In genomic region chr5:175526691-175527090, GRCh38 we compare ENCODE assay signal across 17 cellular contexts.
"Had no signal": no experiment of that assay in that cellular context is flagged by ENCODE, and none has a peak within 500 bp of the region (broad histone marks: within the 10 kb centered on the region; RNA-seq: fewer than 3 reads in every experiment).

No MANE protein-coding gene starts in this region.

- H3K27me3 Mint-ChIP-seq: stimulated activated memory B cell treated with anti-CD40 and anti-IgM and Interleukin-4, amounts not matched to agents 10 μg/mL and 1 μg/mL and 100 μg/mL, for 72 hours had no signal

- H3K9me3 Mint-ChIP-seq: mesothelial cell of epicardium; stimulated activated memory B cell treated with anti-CD40 and anti-IgM and Interleukin-4, amounts not matched to agents 10 μg/mL and 1 μg/mL and 100 μg/mL, for 72 hours had no signal

- H3K4me3 Mint-ChIP-seq: mesothelial cell of epicardium; stimulated activated memory B cell treated with anti-CD40 and anti-IgM and Interleukin-4, amounts not matched to agents 10 μg/mL and 1 μg/mL and 100 μg/mL, for 72 hours had no signal

- H3K4me1 Mint-ChIP-seq: mesothelial cell of epicardium; stimulated activated memory B cell treated with anti-CD40 and anti-IgM and Interleukin-4, amounts not matched to agents 10 μg/mL and 1 μg/mL and 100 μg/mL, for 72 hours had no signal

- H3K27ac Mint-ChIP-seq: mesothelial cell of epicardium; stimulated activated memory B cell treated with anti-CD40 and anti-IgM and Interleukin-4, amounts not matched to agents 10 μg/mL and 1 μg/mL and 100 μg/mL, for 72 hours had no signal

- DNase-seq: activated CD8-positive, alpha-beta memory T cell treated with anti-CD3 and anti-CD28 coated beads, Interleukin-2, amount 50 U/mL, for 4 hours; aorta; brain microvascular endothelial cell; cerebellar nuclear complex; cortex of kidney; effector CD8-positive, alpha-beta T cell; gastrocnemius medialis; kidney; occipital lobe; posterior cingulate gyrus; SHP77; sigmoid colon; stimulated activated CD4-positive, alpha-beta T cell treated with anti-CD3 and anti-CD28 coated beads, Interleukin-4, amount 100 ng/mL, for 4 hours; T1000; thyroid gland had no signal
